ENCODE assay signal across 18 cellular contexts in genomic region chr15:29656636-29657475, GRCh38.
DNase-seq lines count a peak whose midpoint lies in the region; ATAC-seq, FAIRE-seq and TF ChIP-seq lines count a peak whose summit lies in the region.
"Had no signal": no experiment of that assay in that cellular context is flagged by ENCODE, and none has a peak within 500 bp of the region (broad histone marks: within the 10 kb centered on the region; RNA-seq: fewer than 3 reads in every experiment).

No MANE protein-coding gene starts in this region.

- no peaks in the 10 kb centered on the region for H3K4me1 ChIP-seq in Panc1 (ENCODE audit: control insufficient read depth, insufficient read depth, low read length)
- H3K4me1 ChIP-seq in hepatocyte (ENCODE audit: insufficient read depth): no peaks in the 10 kb centered on the region
- H3K4me1 ChIP-seq in pancreas: no peaks in the 10 kb centered on the region
- H3K4me1 ChIP-seq in colonic mucosa: no peaks in the 10 kb centered on the region
- H3K4me1 ChIP-seq: BLaER1, esophagus muscularis mucosa had no signal

- CTCF ChIA-PET in Panc1 (lab: Charles Lee): interaction anchor here (1.6 kb wide), 1 partner anchor 43 kb away, joined by 10 read pairs; no protein-coding TSS in a partner anchor

- WGBS in hepatocyte (ENCODE audit: low lambda C conversion rate, missing lambda C conversion rate): 38% methylated on average over 26 of the region's 33 CpGs
- WGBS in pancreas, 2 donors: 86 to 90% methylated on average over 33 of the region's 33 CpGs

- H3K79me2 ChIP-seq in hepatocyte: no peaks in the 10 kb centered on the region

- no peak for FAIRE-seq in pancreas (lab: Jason Lieb, UNC)
- FAIRE-seq: HTR-8/SVneo had no signal

- no peaks in the 10 kb centered on the region for H3K36me3 ChIP-seq in H7 (replicated peaks; ENCODE audit: control insufficient read depth, insufficient read depth, low read length)
- no peaks in the 10 kb centered on the region for H3K36me3 ChIP-seq in Panc1 (ENCODE audit: control insufficient read depth, insufficient read depth, low read length)
- H3K36me3 ChIP-seq in hepatocyte (replicated peaks; ENCODE audit: insufficient read depth, low read depth): no peaks in the 10 kb centered on the region
- no peaks in the 10 kb centered on the region for H3K36me3 ChIP-seq in pancreas
- H3K36me3 ChIP-seq in colonic mucosa: no peaks in the 10 kb centered on the region
- H3K36me3 ChIP-seq: BLaER1, esophagus muscularis mucosa had no signal

- TF ChIP-seq CTCF in Panc1 (IDR thresholded peaks at IDR 0.05): peak; percentile 56; the same call in 1 of the 2 replicates
- peak; percentile 51 for TF ChIP-seq CTCF in hepatocyte (IDR thresholded peaks at IDR 0.05; ENCODE audit: poor library complexity)
- TF ChIP-seq CTCF in pancreas (IDR thresholded peaks at IDR 0.05): no peak
- TF ChIP-seq CTCF in colonic mucosa (IDR thresholded peaks at IDR 0.05): no peak

- no peak overlapping the region for H3K9ac ChIP-seq in colonic mucosa (ENCODE audit: low read depth in 2 of 2, low read length in 2 of 2)
- H3K9ac ChIP-seq: BLaER1 had no signal

- H3K9me3 ChIP-seq in Panc1 (ENCODE audit: control insufficient read depth, insufficient read depth, low read depth, low read length): no peaks in the 10 kb centered on the region
- H3K9me3 ChIP-seq in hepatocyte (ENCODE audit: low read depth): no peaks in the 10 kb centered on the region
- no peaks in the 10 kb centered on the region for H3K9me3 ChIP-seq in pancreas
- no peaks in the 10 kb centered on the region for H3K9me3 ChIP-seq in colonic mucosa
- H3K9me3 ChIP-seq: mucosa of descending colon had no signal

- H3K9me2 ChIP-seq in hepatocyte (replicated peaks; ENCODE audit: insufficient read depth): no peaks in the 10 kb centered on the region

- intact Hi-C loops in Panc1 (cut with micrococcal nuclease; ENCODE audit: unreplicated experiment): no loop called here
- intact Hi-C loops in pancreas (cut with DNase I): no loop called here
- intact Hi-C loops in colonic mucosa (cut with DNase I): no loop called here

- in situ Hi-C loops in Panc1 (cut with HindIII; ENCODE audit: low pct_unique_long_range_greater_than_20kb, low sequenced_read_pairs): no loop called here

- ATAC-seq in Panc1 (peak; percentile 96), pancreas (peak in 3 of 4 donors; percentile 37 to 86 (median 40))
- ATAC-seq: activated naive CD8-positive, alpha-beta T cell treated with anti-CD3 and anti-CD28 coated beads, Interleukin-2, amount 50 U/mL, for 24 hours; mucosa of descending colon; stimulated activated naive B cell treated with anti-CD40 and anti-IgM and Interleukin-4, amounts not matched to agents 10 μg/mL and 1 μg/mL and 100 μg/mL, for 72 hours had no signal

- no peak overlapping the region for H3K27ac ChIP-seq in Panc1 (ENCODE audit: low read length)
- peak overlapping the region; percentile 57 for H3K27ac ChIP-seq in hepatocyte
- no peak overlapping the region for H3K27ac ChIP-seq in pancreas
- H3K27ac ChIP-seq in colonic mucosa: no peak overlapping the region
- H3K27ac ChIP-seq: BLaER1, esophagus muscularis mucosa, SK-N-MC had no signal

- POLR2A ChIA-PET in Panc1 (lab: Charles Lee): no interaction called here

- peak overlapping the region; percentile 95 for H2AFZ ChIP-seq in hepatocyte

- DNase-seq in H7 (peak; percentile 82), Panc1 (ENCODE audit: low read depth, low spot score) (no peak), hepatocyte (ENCODE audit: low spot score) (peak; percentile 84), pancreas (no peak), ureter (ENCODE audit: low spot score) (no peak), medulla oblongata (ENCODE audit: extremely low spot score) (no peak), colonic mucosa (no peak)
- no peak for DNase-seq in activated CD4-positive, alpha-beta T cell treated with anti-CD3 and anti-CD28 coated beads for 1 hour
- DNase-seq: activated naive CD8-positive, alpha-beta T cell treated with anti-CD3 and anti-CD28 coated beads, Interleukin-2, amount 50 U/mL, for 24 hours; mucosa of descending colon; NCI-H1105; NCI-H510A treated with DMSO at 0.1 percent for 48 hours; stimulated activated CD4-positive, alpha-beta T cell treated with anti-CD3 and anti-CD28 coated beads, Interleukin-4, amount 100 ng/mL, for 4 hours; stimulated activated naive B cell treated with anti-CD40 and anti-IgM and Interleukin-4, amounts not matched to agents 10 μg/mL and 1 μg/mL and 100 μg/mL, for 72 hours had no signal

- no TSS peak for BruUV-seq in Panc1 (replicated peaks; lab: Mats Ljungman, UMichigan)

- H3K4me2 ChIP-seq in hepatocyte: peak overlapping the region; percentile 83
- H3K4me2 ChIP-seq: BLaER1 had no signal

- H3K4me3 ChIP-seq in H7 (ENCODE audit: insufficient read depth, low read depth, low read length) (peak overlapping the region; percentile 16), Panc1 (ENCODE audit: low read depth in 2 of 2, low read length in 2 of 2) (peak overlapping the region; percentile 23 to 49), hepatocyte (no peak overlapping the region), pancreas (no peak overlapping the region), colonic mucosa (no peak overlapping the region)
- H3K4me3 ChIP-seq: BLaER1, esophagus muscularis mucosa, mucosa of descending colon, SK-N-MC had no signal

- H4K20me1 ChIP-seq in hepatocyte (ENCODE audit: insufficient read depth, poor library complexity, severe bottlenecking): no peaks in the 10 kb centered on the region
- H4K20me1 ChIP-seq: BLaER1 had no signal

- H3K27me3 ChIP-seq in H7 (ENCODE audit: control insufficient read depth, insufficient read depth, low read length) (no peaks in the 10 kb centered on the region), Panc1 (ENCODE audit: control insufficient read depth, insufficient read depth, low read length) (no peaks in the 10 kb centered on the region), hepatocyte (no peaks in the 10 kb centered on the region), pancreas (no peaks in the 10 kb centered on the region), colonic mucosa (no peaks in the 10 kb centered on the region)
- H3K27me3 ChIP-seq: BLaER1 had no signal

Comparison
In these comparisons a context has a peak if more than half of its experiments do, and no peak if none do; other contexts are left out.
1. DNase-seq: peak in H7 (single experiment) and hepatocyte (single experiment); none in Panc1 (single experiment), pancreas (0 of 6), ureter (single experiment), medulla oblongata (single experiment), activated CD4-positive, alpha-beta T cell treated with anti-CD3 and anti-CD28 coated beads for 1 hour (single experiment) and colonic mucosa (single experiment).
2. H3K4me3 ChIP-seq: peak in H7 (single experiment) and Panc1 (2 of 2); none in hepatocyte (single experiment), pancreas (0 of 4) and colonic mucosa (single experiment).
3. CTCF ChIP-seq: peak in Panc1 (single experiment) and hepatocyte (single experiment); none in pancreas (0 of 4) and colonic mucosa (single experiment).